Comparison of ENCODE assay signal across 24 cellular contexts in genomic region chr20:42686057-42686456, GRCh38.
A peak's percentile ranks its signal among the peaks of the same experiment; 100 is the strongest.
DNase-seq lines count a peak whose midpoint lies in the region; ATAC-seq, FAIRE-seq and TF ChIP-seq lines count a peak whose summit lies in the region.
"Had no signal": no experiment of that assay in that cellular context is flagged by ENCODE, and none has a peak within 500 bp of the region (broad histone marks: within the 10 kb centered on the region; RNA-seq: fewer than 3 reads in every experiment).

No MANE protein-coding gene starts in this region.

- H3K4me2 ChIP-seq in Karpas-422 (ENCODE audit: low read depth, low read length, poor library complexity, severe bottlenecking) = no peak overlapping the region
- H3K4me2 ChIP-seq: SK-N-SH had no signal

- no peaks in the 10 kb centered on the region for H3K27me3 ChIP-seq in Karpas-422 (ENCODE audit: low read length)
- no peaks in the 10 kb centered on the region for H3K27me3 ChIP-seq in bronchial epithelial cell (ENCODE audit: control insufficient read depth, insufficient read depth, low read length)
- H3K27me3 ChIP-seq: BE2C had no signal

- no peak for ATAC-seq in GM21529 (IDR thresholded peaks at IDR 0.05; ENCODE audit: unreplicated experiment)
- ATAC-seq: T-helper 17 cell had no signal

- no peak overlapping the region for H2AFZ ChIP-seq in Karpas-422 (ENCODE audit: low read length)

- no peak overlapping the region for H3K27ac ChIP-seq in Karpas-422 (ENCODE audit: low read length)

- H3K4me1 ChIP-seq in Karpas-422 (ENCODE audit: low read length) = peaks cover 13% of the 10 kb centered on the region
- H3K4me1 ChIP-seq: BE2C had no signal

- TF ChIP-seq CTCF in bronchial epithelial cell (IDR thresholded peaks at IDR 0.05; ENCODE audit: insufficient read depth, low read length, severe bottlenecking) = no peak

- no peaks in the 10 kb centered on the region for H3K9me3 ChIP-seq in Karpas-422 (ENCODE audit: low read length)
- H3K9me3 ChIP-seq: BE2C, SK-N-SH had no signal

- H3K9me2 ChIP-seq in Karpas-422 (replicated peaks; ENCODE audit: insufficient read depth, low read length) = 0 out of 2 replicates have a peak, but pooled peaks cover 3% of the 10 kb centered on the region
- H3K9me2 ChIP-seq: SK-N-SH had no signal

- H3K79me2 ChIP-seq in Karpas-422 (ENCODE audit: low read length) = no peaks in the 10 kb centered on the region

- H3K9ac ChIP-seq in Karpas-422 (ENCODE audit: low read length) = no peak overlapping the region
- H3K9ac ChIP-seq: SK-N-SH had no signal

- no peaks in the 10 kb centered on the region for H4K20me1 ChIP-seq in Karpas-422 (ENCODE audit: insufficient read depth, low read depth, low read length)

- peak; percentile 90 for FAIRE-seq in bronchial epithelial cell (lab: Jason Lieb, UNC)
- FAIRE-seq: G401.6, H1, RCC 7860 had no signal

- H3K36me3 ChIP-seq in Karpas-422 (ENCODE audit: insufficient read depth, low read length) = no peaks in the 10 kb centered on the region
- no peaks in the 10 kb centered on the region for H3K36me3 ChIP-seq in bronchial epithelial cell (ENCODE audit: control insufficient read depth, insufficient read depth, low read length)
- H3K36me3 ChIP-seq: BE2C had no signal

- H3K4me3 ChIP-seq in Karpas-422 (ENCODE audit: low read length) = no peak overlapping the region
- no peak overlapping the region for H3K4me3 ChIP-seq in bronchial epithelial cell (ENCODE audit: low read depth, low read length)

- DNase-seq in Karpas-422 = peak; percentile 37
- peak; percentile 29 for DNase-seq in NCI-H345 (lab: John Stamatoyannopoulos, UW)
- peak; percentile 84 for DNase-seq in NCI-H774 (lab: John Stamatoyannopoulos, UW)
- DNase-seq in bronchial epithelial cell (ENCODE audit: low read depth) = no peak
- no peak for DNase-seq in GM19240 (ENCODE audit: insufficient read length, low spot score)
- DNase-seq in cerebellum (ENCODE audit: low spot score) = no peak
- no peak for DNase-seq in epidermal melanocyte (ENCODE audit: insufficient read length, low spot score)
- DNase-seq: BE2C; CD8-positive, alpha-beta memory T cell; HCEC 1CT; IMR-90; KG1; MM.1S; NCI-H1048; NCI-H1436; NCI-H187; NCI-H82; SK-N-SH; SW 1271; T-helper 17 cell had no signal

Comparison
In these comparisons a context has a peak if more than half of its experiments do, and no peak if none do; other contexts are left out.
1. DNase-seq: peak in Karpas-422 (single experiment), NCI-H345 (single experiment) and NCI-H774 (single experiment); none in bronchial epithelial cell (single experiment), GM19240 (single experiment), cerebellum (single experiment) and epidermal melanocyte (single experiment).